1 cellular context compared by ENCODE assay signal in the genomic region with DNA sequence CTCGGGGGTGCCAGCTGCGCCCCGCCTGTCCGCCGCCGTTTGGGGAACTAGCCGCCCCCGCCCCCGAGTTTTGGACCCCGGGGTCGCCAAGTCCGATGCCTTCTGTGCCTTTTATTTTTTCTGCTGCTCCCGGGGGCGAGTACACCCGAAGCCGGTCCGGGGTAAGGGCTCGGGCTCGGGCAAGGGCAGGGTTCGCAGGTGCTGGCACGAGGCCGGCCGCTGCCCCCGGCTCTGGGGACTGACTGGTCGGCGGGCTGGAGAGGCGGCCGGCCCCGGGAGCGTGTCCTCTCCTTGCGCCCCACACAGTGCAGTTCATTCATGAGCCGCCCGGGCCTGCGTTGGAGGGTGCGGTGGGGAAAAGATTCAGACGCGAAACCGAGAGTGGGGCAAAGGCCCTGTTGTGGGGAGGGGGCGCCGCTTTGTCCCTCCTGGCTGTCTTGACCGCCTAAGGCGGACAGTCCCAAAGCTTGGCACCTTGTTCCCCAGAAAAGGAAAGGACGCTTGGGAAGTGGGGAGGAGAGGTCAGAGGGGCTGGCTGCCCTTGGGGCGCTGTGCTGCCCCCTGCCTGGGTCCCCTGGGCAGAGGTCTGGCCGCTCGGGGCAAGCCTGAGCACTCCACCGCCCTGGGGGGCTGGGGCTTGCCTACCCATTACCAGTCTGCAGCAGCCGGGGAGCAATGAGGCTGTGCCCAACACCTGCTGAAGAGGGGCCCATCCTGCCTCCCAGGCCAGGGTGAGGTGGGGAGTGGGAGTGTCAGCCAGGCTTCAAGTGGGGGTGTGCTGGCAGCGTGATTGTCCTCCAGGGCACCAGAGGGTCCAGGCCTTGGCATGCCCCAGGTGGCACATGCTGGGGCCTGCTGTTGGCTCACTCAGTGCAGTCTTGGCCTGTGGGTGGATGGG.
TF ChIP-seq lines count a peak whose summit lies in the region.

No MANE protein-coding gene starts in this region.

TF ChIP-seq in K562, 482 proteins besides CTCF, POLR2A, EP300 and RAD21 (continued from another document and continues in another):
- TF ChIP-seq ZNF830 (CRISPR knock-in tag; IDR thresholded peaks at IDR 0.05) (no peak), FOXK1 (CRISPR knock-in tag; IDR thresholded peaks at IDR 0.05; ENCODE audit: borderline replicate concordance) (0 out of 2 replicates have a peak, but pooled peaks have one; percentile 49), MNT (conservative IDR thresholded peaks at IDR 0.05) (peak in 1 of 2 experiments; percentile 71; a peak in 2 of 4 replicates), MIER1 (IDR thresholded peaks at IDR 0.05; ENCODE audit: low read depth) (0 out of 2 replicates have a peak, but pooled peaks have one; percentile 48), MAFG (tag; conservative IDR thresholded peaks at IDR 0.05) (no peak), MAZ (CRISPR knock-in tag; conservative IDR thresholded peaks at IDR 0.05 in 1 of 2, IDR thresholded peaks at IDR 0.05 in 1 of 2) (peak in 1 of 2 experiments; percentile 42; a peak in 3 of 4 replicates), SMAD4 (CRISPR knock-in tag; conservative IDR thresholded peaks at IDR 0.05) (peak; percentile 24), SMAD3 (CRISPR knock-in tag; conservative IDR thresholded peaks at IDR 0.05) (no peak), MECOM (CRISPR knock-in tag; IDR thresholded peaks at IDR 0.05) (no peak), ZNF778 (CRISPR knock-in tag; IDR thresholded peaks at IDR 0.05) (no peak), FOXP4 (CRISPR knock-in tag; IDR thresholded peaks at IDR 0.05; ENCODE audit: borderline replicate concordance) (peak; percentile 73; the same call in 1 of the 2 replicates), NR2C2 (CRISPR knock-in tag; IDR thresholded peaks at IDR 0.05) (no peak), NR2C2 (tag; IDR thresholded peaks at IDR 0.05) (peak; percentile 57), ESRRA (IDR thresholded peaks at IDR 0.05; ENCODE audit: borderline replicate concordance, low read depth) (peak; percentile 77), TFAM (CRISPR knock-in tag; conservative IDR thresholded peaks at IDR 0.05) (no peak), RBFOX2 (IDR thresholded peaks at IDR 0.05; ENCODE audit: low read depth, low read length) (peak; percentile 66), RBBP5 (IDR thresholded peaks at IDR 0.05; ENCODE audit: borderline replicate concordance, insufficient read depth, low read length, poor library complexity, severe bottlenecking) (peak; percentile 58), SMARCE1 (IDR thresholded peaks at IDR 0.05) (0 out of 2 replicates have a peak, but pooled peaks have one; percentile 28), NFXL1 (CRISPR knock-in tag; IDR thresholded peaks at IDR 0.05) (no peak), ZBTB26 (CRISPR knock-in tag; IDR thresholded peaks at IDR 0.05) (no peak), HEY1 (CRISPR knock-in tag; IDR thresholded peaks at IDR 0.05; ENCODE audit: borderline replicate concordance) (no peak), ZNF57 (CRISPR knock-in tag; IDR thresholded peaks at IDR 0.05) (no peak), BRF1 (IDR thresholded peaks at IDR 0.05; ENCODE audit: borderline replicate concordance, extremely low read depth, insufficient read length) (no peak), CXXC5 (CRISPR knock-in tag; IDR thresholded peaks at IDR 0.05) (peak; percentile 46; the same call in 1 of the 2 replicates), SMARCC2 (IDR thresholded peaks at IDR 0.05; ENCODE audit: low read depth) (no peak), GATAD2B (IDR thresholded peaks at IDR 0.05; ENCODE audit: borderline replicate concordance) (0 out of 2 replicates have a peak, but pooled peaks have one; percentile 32), POLR2G (IDR thresholded peaks at IDR 0.05; ENCODE audit: low read depth, low read length) (peak; percentile 71), OTX1 (CRISPR knock-in tag; IDR thresholded peaks at IDR 0.05) (peak; percentile 7; the same call in 1 of the 2 replicates), HNRNPL (IDR thresholded peaks at IDR 0.05; ENCODE audit: low read depth, low read length) (peak; percentile 27)
- TF ChIP-seq, protein P1, sequence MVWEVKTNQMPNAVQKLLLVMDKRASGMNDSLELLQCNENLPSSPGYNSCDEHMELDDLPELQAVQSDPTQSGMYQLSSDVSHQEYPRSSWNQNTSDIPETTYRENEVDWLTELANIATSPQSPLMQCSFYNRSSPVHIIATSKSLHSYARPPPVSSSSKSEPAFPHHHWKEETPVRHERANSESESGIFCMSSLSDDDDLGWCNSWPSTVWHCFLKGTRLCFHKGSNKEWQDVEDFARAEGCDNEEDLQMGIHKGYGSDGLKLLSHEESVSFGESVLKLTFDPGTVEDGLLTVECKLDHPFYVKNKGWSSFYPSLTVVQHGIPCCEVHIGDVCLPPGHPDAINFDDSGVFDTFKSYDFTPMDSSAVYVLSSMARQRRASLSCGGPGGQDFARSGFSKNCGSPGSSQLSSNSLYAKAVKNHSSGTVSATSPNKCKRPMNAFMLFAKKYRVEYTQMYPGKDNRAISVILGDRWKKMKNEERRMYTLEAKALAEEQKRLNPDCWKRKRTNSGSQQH (CRISPR knock-in tag; IDR thresholded peaks at IDR 0.05) = no peak
- TF ChIP-seq, protein P2, sequence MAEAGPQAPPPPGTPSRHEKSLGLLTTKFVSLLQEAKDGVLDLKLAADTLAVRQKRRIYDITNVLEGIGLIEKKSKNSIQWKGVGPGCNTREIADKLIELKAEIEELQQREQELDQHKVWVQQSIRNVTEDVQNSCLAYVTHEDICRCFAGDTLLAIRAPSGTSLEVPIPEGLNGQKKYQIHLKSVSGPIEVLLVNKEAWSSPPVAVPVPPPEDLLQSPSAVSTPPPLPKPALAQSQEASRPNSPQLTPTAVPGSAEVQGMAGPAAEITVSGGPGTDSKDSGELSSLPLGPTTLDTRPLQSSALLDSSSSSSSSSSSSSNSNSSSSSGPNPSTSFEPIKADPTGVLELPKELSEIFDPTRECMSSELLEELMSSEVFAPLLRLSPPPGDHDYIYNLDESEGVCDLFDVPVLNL (CRISPR knock-in tag; IDR thresholded peaks at IDR 0.05; ENCODE audit: low read depth) = no peak
- TF ChIP-seq, protein P3, sequence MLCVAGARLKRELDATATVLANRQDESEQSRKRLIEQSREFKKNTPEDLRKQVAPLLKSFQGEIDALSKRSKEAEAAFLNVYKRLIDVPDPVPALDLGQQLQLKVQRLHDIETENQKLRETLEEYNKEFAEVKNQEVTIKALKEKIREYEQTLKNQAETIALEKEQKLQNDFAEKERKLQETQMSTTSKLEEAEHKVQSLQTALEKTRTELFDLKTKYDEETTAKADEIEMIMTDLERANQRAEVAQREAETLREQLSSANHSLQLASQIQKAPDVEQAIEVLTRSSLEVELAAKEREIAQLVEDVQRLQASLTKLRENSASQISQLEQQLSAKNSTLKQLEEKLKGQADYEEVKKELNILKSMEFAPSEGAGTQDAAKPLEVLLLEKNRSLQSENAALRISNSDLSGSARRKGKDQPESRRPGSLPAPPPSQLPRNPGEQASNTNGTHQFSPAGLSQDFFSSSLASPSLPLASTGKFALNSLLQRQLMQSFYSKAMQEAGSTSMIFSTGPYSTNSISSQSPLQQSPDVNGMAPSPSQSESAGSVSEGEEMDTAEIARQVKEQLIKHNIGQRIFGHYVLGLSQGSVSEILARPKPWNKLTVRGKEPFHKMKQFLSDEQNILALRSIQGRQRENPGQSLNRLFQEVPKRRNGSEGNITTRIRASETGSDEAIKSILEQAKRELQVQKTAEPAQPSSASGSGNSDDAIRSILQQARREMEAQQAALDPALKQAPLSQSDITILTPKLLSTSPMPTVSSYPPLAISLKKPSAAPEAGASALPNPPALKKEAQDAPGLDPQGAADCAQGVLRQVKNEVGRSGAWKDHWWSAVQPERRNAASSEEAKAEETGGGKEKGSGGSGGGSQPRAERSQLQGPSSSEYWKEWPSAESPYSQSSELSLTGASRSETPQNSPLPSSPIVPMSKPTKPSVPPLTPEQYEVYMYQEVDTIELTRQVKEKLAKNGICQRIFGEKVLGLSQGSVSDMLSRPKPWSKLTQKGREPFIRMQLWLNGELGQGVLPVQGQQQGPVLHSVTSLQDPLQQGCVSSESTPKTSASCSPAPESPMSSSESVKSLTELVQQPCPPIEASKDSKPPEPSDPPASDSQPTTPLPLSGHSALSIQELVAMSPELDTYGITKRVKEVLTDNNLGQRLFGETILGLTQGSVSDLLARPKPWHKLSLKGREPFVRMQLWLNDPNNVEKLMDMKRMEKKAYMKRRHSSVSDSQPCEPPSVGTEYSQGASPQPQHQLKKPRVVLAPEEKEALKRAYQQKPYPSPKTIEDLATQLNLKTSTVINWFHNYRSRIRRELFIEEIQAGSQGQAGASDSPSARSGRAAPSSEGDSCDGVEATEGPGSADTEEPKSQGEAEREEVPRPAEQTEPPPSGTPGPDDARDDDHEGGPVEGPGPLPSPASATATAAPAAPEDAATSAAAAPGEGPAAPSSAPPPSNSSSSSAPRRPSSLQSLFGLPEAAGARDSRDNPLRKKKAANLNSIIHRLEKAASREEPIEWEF (CRISPR knock-in tag; IDR thresholded peaks at IDR 0.05) = no peak
- TF ChIP-seq, protein P4, sequence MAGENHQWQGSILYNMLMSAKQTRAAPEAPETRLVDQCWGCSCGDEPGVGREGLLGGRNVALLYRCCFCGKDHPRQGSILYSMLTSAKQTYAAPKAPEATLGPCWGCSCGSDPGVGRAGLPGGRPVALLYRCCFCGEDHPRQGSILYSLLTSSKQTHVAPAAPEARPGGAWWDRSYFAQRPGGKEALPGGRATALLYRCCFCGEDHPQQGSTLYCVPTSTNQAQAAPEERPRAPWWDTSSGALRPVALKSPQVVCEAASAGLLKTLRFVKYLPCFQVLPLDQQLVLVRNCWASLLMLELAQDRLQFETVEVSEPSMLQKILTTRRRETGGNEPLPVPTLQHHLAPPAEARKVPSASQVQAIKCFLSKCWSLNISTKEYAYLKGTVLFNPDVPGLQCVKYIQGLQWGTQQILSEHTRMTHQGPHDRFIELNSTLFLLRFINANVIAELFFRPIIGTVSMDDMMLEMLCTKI (IDR thresholded peaks at IDR 0.05; ENCODE audit: partially characterized antibody) = no peak
- TF ChIP-seq, protein P5, sequence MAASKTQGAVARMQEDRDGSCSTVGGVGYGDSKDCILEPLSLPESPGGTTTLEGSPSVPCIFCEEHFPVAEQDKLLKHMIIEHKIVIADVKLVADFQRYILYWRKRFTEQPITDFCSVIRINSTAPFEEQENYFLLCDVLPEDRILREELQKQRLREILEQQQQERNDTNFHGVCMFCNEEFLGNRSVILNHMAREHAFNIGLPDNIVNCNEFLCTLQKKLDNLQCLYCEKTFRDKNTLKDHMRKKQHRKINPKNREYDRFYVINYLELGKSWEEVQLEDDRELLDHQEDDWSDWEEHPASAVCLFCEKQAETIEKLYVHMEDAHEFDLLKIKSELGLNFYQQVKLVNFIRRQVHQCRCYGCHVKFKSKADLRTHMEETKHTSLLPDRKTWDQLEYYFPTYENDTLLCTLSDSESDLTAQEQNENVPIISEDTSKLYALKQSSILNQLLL (CRISPR knock-in tag; IDR thresholded peaks at IDR 0.05; ENCODE audit: borderline replicate concordance) = no peak
- TF ChIP-seq, protein P6, sequence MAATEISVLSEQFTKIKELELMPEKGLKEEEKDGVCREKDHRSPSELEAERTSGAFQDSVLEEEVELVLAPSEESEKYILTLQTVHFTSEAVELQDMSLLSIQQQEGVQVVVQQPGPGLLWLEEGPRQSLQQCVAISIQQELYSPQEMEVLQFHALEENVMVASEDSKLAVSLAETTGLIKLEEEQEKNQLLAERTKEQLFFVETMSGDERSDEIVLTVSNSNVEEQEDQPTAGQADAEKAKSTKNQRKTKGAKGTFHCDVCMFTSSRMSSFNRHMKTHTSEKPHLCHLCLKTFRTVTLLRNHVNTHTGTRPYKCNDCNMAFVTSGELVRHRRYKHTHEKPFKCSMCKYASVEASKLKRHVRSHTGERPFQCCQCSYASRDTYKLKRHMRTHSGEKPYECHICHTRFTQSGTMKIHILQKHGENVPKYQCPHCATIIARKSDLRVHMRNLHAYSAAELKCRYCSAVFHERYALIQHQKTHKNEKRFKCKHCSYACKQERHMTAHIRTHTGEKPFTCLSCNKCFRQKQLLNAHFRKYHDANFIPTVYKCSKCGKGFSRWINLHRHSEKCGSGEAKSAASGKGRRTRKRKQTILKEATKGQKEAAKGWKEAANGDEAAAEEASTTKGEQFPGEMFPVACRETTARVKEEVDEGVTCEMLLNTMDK (IDR thresholded peaks at IDR 0.05; ENCODE audit: borderline replicate concordance, insufficient read depth, low read depth, low read length, poor library complexity, severe bottlenecking) = peak; percentile 87
